Comparison of ENCODE assay signal across 1 cellular context in genomic region chr1:35715568-35716002, GRCh38.
TF ChIP-seq lines count a peak whose summit lies in the region.

No MANE protein-coding gene starts in this region.

TF ChIP-seq in GM12878, 131 proteins besides CTCF, POLR2A, EP300 and RAD21 (continued from another document):
- TF ChIP-seq, protein P1, sequence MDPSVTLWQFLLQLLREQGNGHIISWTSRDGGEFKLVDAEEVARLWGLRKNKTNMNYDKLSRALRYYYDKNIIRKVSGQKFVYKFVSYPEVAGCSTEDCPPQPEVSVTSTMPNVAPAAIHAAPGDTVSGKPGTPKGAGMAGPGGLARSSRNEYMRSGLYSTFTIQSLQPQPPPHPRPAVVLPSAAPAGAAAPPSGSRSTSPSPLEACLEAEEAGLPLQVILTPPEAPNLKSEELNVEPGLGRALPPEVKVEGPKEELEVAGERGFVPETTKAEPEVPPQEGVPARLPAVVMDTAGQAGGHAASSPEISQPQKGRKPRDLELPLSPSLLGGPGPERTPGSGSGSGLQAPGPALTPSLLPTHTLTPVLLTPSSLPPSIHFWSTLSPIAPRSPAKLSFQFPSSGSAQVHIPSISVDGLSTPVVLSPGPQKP (IDR thresholded peaks at IDR 0.05; ENCODE audit: low read depth, low read length), result peak; percentile 91
- TF ChIP-seq RB1 (IDR thresholded peaks at IDR 0.05; ENCODE audit: borderline replicate concordance) (0 out of 2 replicates have a peak, but pooled peaks have one; percentile 22), MYC (IDR thresholded peaks at IDR 0.05; ENCODE audit: insufficient read depth, insufficient read length, insufficient replicate concordance, low read length, severe bottlenecking) (no peak), SREBF2 (IDR thresholded peaks at IDR 0.05; ENCODE audit: low read length) (no peak), MLLT1 (IDR thresholded peaks at IDR 0.05) (no peak), TARDBP (IDR thresholded peaks at IDR 0.05; ENCODE audit: borderline replicate concordance) (no peak), SREBF1 (IDR thresholded peaks at IDR 0.05; ENCODE audit: low read length) (no peak), HSF1 (IDR thresholded peaks at IDR 0.05; ENCODE audit: low read depth, low read length) (no peak), KAT2A (conservative IDR thresholded peaks at IDR 0.05; ENCODE audit: control insufficient read depth, low read depth, low read length) (no peak), EGR1 (IDR thresholded peaks at IDR 0.05; ENCODE audit: borderline replicate concordance in 1 of 2, low read depth in 2 of 2, low read length in 2 of 2) (no peak), SUZ12 (IDR thresholded peaks at IDR 0.05; ENCODE audit: unreplicated experiment) (no peak), YY1 (IDR thresholded peaks at IDR 0.05; ENCODE audit: low read depth, low read length) (0 out of 2 replicates have a peak, but pooled peaks have one; percentile 39), FOXK2 (IDR thresholded peaks at IDR 0.05) (no peak), SIX5 (IDR thresholded peaks at IDR 0.05; ENCODE audit: low read depth, low read length, severe bottlenecking) (no peak), ATF2 (IDR thresholded peaks at IDR 0.05; ENCODE audit: low read length) (no peak), ZBTB33 (IDR thresholded peaks at IDR 0.05) (no peak), MTA2 (IDR thresholded peaks at IDR 0.05; ENCODE audit: low read depth) (no peak), SMC3 (IDR thresholded peaks at IDR 0.05; ENCODE audit: borderline replicate concordance, low read length) (peak; percentile 65; the same call in 1 of the 2 replicates), TCF12 (IDR thresholded peaks at IDR 0.05; ENCODE audit: low read depth, low read length) (no peak), NR2F1 (conservative IDR thresholded peaks at IDR 0.05) (no peak), REST (IDR thresholded peaks at IDR 0.05; ENCODE audit: low read depth, low read length) (no peak), NBN (IDR thresholded peaks at IDR 0.05) (peak; percentile 2; the same call in 1 of the 2 replicates), STAT1 (conservative IDR thresholded peaks at IDR 0.05) (0 out of 2 replicates have a peak, but pooled peaks have one; percentile 37), MEF2B (IDR thresholded peaks at IDR 0.05; ENCODE audit: partially characterized antibody, poor library complexity, severe bottlenecking) (no peak), GABPA (IDR thresholded peaks at IDR 0.05; ENCODE audit: low read depth) (no peak; the same call in 1 of the 2 replicates), BHLHE40 (IDR thresholded peaks at IDR 0.05; ENCODE audit: borderline replicate concordance in 1 of 2, low read depth in 2 of 2, low read length in 1 of 2) (no peak; a peak in 1 of 4 replicates), SMARCA5 (IDR thresholded peaks at IDR 0.05) (no peak), WRNIP1 (IDR thresholded peaks at IDR 0.05; ENCODE audit: borderline replicate concordance, low read depth, low read length) (no peak), NFYA (IDR thresholded peaks at IDR 0.05; ENCODE audit: borderline replicate concordance, low read depth, low read length) (no peak), ESRRA (IDR thresholded peaks at IDR 0.05; ENCODE audit: low read length) (no peak), ZNF207 (IDR thresholded peaks at IDR 0.05; ENCODE audit: borderline replicate concordance) (no peak)
- TF ChIP-seq, protein P2, sequence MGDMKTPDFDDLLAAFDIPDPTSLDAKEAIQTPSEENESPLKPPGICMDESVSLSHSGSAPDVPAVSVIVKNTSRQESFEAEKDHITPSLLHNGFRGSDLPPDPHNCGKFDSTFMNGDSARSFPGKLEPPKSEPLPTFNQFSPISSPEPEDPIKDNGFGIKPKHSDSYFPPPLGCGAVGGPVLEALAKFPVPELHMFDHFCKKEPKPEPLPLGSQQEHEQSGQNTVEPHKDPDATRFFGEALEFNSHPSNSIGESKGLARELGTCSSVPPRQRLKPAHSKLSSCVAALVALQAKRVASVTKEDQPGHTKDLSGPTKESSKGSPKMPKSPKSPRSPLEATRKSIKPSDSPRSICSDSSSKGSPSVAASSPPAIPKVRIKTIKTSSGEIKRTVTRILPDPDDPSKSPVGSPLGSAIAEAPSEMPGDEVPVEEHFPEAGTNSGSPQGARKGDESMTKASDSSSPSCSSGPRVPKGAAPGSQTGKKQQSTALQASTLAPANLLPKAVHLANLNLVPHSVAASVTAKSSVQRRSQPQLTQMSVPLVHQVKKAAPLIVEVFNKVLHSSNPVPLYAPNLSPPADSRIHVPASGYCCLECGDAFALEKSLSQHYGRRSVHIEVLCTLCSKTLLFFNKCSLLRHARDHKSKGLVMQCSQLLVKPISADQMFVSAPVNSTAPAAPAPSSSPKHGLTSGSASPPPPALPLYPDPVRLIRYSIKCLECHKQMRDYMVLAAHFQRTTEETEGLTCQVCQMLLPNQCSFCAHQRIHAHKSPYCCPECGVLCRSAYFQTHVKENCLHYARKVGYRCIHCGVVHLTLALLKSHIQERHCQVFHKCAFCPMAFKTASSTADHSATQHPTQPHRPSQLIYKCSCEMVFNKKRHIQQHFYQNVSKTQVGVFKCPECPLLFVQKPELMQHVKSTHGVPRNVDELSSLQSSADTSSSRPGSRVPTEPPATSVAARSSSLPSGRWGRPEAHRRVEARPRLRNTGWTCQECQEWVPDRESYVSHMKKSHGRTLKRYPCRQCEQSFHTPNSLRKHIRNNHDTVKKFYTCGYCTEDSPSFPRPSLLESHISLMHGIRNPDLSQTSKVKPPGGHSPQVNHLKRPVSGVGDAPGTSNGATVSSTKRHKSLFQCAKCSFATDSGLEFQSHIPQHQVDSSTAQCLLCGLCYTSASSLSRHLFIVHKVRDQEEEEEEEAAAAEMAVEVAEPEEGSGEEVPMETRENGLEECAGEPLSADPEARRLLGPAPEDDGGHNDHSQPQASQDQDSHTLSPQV (IDR thresholded peaks at IDR 0.05), result no peak
- TF ChIP-seq, protein P3, sequence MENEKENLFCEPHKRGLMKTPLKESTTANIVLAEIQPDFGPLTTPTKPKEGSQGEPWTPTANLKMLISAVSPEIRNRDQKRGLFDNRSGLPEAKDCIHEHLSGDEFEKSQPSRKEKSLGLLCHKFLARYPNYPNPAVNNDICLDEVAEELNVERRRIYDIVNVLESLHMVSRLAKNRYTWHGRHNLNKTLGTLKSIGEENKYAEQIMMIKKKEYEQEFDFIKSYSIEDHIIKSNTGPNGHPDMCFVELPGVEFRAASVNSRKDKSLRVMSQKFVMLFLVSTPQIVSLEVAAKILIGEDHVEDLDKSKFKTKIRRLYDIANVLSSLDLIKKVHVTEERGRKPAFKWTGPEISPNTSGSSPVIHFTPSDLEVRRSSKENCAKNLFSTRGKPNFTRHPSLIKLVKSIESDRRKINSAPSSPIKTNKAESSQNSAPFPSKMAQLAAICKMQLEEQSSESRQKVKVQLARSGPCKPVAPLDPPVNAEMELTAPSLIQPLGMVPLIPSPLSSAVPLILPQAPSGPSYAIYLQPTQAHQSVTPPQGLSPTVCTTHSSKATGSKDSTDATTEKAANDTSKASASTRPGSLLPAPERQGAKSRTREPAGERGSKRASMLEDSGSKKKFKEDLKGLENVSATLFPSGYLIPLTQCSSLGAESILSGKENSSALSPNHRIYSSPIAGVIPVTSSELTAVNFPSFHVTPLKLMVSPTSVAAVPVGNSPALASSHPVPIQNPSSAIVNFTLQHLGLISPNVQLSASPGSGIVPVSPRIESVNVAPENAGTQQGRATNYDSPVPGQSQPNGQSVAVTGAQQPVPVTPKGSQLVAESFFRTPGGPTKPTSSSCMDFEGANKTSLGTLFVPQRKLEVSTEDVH (IDR thresholded peaks at IDR 0.05; ENCODE audit: low read depth, partially characterized antibody), result no peak
- TF ChIP-seq, protein P4, sequence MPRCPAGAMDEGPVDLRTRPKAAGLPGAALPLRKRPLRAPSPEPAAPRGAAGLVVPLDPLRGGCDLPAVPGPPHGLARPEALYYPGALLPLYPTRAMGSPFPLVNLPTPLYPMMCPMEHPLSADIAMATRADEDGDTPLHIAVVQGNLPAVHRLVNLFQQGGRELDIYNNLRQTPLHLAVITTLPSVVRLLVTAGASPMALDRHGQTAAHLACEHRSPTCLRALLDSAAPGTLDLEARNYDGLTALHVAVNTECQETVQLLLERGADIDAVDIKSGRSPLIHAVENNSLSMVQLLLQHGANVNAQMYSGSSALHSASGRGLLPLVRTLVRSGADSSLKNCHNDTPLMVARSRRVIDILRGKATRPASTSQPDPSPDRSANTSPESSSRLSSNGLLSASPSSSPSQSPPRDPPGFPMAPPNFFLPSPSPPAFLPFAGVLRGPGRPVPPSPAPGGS (IDR thresholded peaks at IDR 0.05; ENCODE audit: borderline replicate concordance, insufficient read depth, low read depth, low read length, poor library complexity, severe bottlenecking), result no peak
